Comparison of ENCODE assay signal across 11 cellular contexts in genomic region chr6:165571721-165572132, GRCh38.
DNase-seq lines count a peak whose midpoint lies in the region; ATAC-seq and TF ChIP-seq lines count a peak whose summit lies in the region.
"Had no signal": no experiment of that assay in that cellular context is flagged by ENCODE, and none has a peak within 500 bp of the region (broad histone marks: within the 10 kb centered on the region; RNA-seq: fewer than 3 reads in every experiment).

No MANE protein-coding gene starts in this region.

- no TSS peak for BruUV-seq in Calu3 (replicated peaks; lab: Mats Ljungman, UMichigan)

- in situ Hi-C loops in brain microvascular endothelial cell (cut with HindIII; ENCODE audit: low pct_ligation_motif_present, low sequenced_read_pairs): no loop called here

- H3K9me3 Mint-ChIP-seq in Calu3 (ENCODE audit: low read depth, unreplicated experiment): no peaks in the 10 kb centered on the region

- H3K36me3 Mint-ChIP-seq in Calu3 (ENCODE audit: insufficient read depth, unreplicated experiment): peaks cover 15% of the 10 kb centered on the region

- H3K27me3 ChIP-seq in brain microvascular endothelial cell (replicated peaks): no peaks in the 10 kb centered on the region
- H3K27me3 ChIP-seq: tibial nerve had no signal

- H3K27me3 Mint-ChIP-seq in Calu3 (ENCODE audit: unreplicated experiment): no peaks in the 10 kb centered on the region

- CTCF ChIA-PET in Calu3 (lab: Charles Lee): no interaction called here

- H3K27ac Mint-ChIP-seq in Calu3 (ENCODE audit: unreplicated experiment): peak overlapping the region; percentile 93

- intact Hi-C loops in Calu3 (cut with micrococcal nuclease; ENCODE audit: unreplicated experiment): loop anchor here (2.0 to 5.0 kb wide), 3 partner anchors 15 to 129 kb away; partner anchors contain the start of gene PDE10A

- H3K4me3 Mint-ChIP-seq in Calu3 (ENCODE audit: low read depth, unreplicated experiment): peak overlapping the region; percentile 34

- DNase-seq in Calu3 (no peak), brain microvascular endothelial cell (peak; percentile 62), NCI-H1417 treated with DMSO at 0.1 percent for 48 hours (lab: John Stamatoyannopoulos, UW) (no peak), DMS 273 (lab: John Stamatoyannopoulos, UW; ENCODE audit: unreplicated experiment) (no peak), anterior cingulate cortex (lab: John Stamatoyannopoulos, UW) (no peak)
- no peak for DNase-seq in activated CD8-positive, alpha-beta memory T cell treated with anti-CD3 and anti-CD28 coated beads, Interleukin-2, amount 50 U/mL, for 4 hours
- DNase-seq: amygdala, mucosa of descending colon had no signal

- H3K4me3 ChIP-seq in brain microvascular endothelial cell (ENCODE audit: low read depth, low read length): no peak overlapping the region
- H3K4me3 ChIP-seq: mucosa of descending colon, tibial nerve had no signal

- ATAC-seq in GM19468 (IDR thresholded peaks at IDR 0.05; ENCODE audit: extremely low read depth, unreplicated experiment) (peak; percentile 87), HG03060 (IDR thresholded peaks at IDR 0.05; ENCODE audit: low read depth, unreplicated experiment) (peak; percentile 67)
- ATAC-seq: mucosa of descending colon had no signal

- TF ChIP-seq CTCF in Calu3 (IDR thresholded peaks at IDR 0.05; ENCODE audit: unreplicated experiment) (no peak), brain microvascular endothelial cell (IDR thresholded peaks at IDR 0.05; ENCODE audit: low read depth, low read length, missing control alignments) (no peak)

- no peaks in the 10 kb centered on the region for H3K36me3 ChIP-seq in brain microvascular endothelial cell (replicated peaks)
- H3K36me3 ChIP-seq: tibial nerve had no signal

- peak overlapping the region; percentile 93 for H3K27ac ChIP-seq in brain microvascular endothelial cell
- H3K27ac ChIP-seq: tibial nerve had no signal

- H3K4me1 Mint-ChIP-seq in Calu3 (ENCODE audit: low read depth, unreplicated experiment): peaks cover 49% of the 10 kb centered on the region
